2 cellular contexts compared by ENCODE assay signal in the genomic region with DNA sequence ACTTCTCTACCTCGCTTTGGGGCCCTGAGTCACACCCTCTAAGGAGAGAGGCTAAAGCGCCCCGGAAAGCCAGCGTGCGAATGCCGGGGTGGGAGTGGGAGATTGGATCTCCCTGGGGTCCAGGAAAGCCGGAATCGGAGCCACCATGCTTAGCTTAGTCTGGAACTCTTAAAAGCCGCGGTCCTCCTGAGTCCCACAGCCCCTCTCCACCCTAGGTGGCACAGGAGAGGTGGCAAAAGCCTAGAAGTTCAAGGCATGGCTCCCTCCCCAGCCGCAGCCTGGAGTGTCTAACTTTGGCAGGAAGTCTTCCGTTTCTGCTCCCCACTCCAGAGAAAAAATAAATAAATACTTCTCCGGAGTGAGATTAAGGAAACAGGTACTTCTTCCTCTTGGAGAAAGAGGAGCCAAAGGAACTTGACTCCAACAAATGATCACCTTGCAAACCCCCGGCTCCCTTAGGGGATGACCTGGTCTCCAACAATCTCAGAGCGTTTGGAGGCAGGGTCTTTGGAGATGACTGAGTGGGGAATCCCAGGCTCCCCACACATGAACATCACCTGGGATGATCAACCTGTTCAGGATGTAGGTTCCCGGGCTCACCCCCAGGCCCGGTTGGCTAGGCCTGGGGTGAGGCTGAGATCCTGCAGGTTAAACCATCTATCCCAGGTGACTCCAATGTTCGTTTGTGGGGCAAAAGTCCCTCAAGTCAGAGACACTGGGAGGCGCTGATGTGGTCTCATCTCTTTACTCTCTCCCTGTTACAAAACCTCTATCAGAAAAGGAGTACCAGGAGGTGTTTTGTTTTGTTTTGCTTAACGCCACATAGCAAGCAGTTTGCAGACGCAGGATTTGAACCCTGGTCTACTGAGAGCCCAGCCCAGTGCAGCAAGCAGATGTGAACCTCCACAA.
TF ChIP-seq lines count a peak whose summit lies in the region.

No MANE protein-coding gene starts in this region.

TF ChIP-seq in SK-N-SH, 30 proteins besides CTCF, POLR2A, EP300 and RAD21 (continued from another document):
- TF ChIP-seq, protein P1, sequence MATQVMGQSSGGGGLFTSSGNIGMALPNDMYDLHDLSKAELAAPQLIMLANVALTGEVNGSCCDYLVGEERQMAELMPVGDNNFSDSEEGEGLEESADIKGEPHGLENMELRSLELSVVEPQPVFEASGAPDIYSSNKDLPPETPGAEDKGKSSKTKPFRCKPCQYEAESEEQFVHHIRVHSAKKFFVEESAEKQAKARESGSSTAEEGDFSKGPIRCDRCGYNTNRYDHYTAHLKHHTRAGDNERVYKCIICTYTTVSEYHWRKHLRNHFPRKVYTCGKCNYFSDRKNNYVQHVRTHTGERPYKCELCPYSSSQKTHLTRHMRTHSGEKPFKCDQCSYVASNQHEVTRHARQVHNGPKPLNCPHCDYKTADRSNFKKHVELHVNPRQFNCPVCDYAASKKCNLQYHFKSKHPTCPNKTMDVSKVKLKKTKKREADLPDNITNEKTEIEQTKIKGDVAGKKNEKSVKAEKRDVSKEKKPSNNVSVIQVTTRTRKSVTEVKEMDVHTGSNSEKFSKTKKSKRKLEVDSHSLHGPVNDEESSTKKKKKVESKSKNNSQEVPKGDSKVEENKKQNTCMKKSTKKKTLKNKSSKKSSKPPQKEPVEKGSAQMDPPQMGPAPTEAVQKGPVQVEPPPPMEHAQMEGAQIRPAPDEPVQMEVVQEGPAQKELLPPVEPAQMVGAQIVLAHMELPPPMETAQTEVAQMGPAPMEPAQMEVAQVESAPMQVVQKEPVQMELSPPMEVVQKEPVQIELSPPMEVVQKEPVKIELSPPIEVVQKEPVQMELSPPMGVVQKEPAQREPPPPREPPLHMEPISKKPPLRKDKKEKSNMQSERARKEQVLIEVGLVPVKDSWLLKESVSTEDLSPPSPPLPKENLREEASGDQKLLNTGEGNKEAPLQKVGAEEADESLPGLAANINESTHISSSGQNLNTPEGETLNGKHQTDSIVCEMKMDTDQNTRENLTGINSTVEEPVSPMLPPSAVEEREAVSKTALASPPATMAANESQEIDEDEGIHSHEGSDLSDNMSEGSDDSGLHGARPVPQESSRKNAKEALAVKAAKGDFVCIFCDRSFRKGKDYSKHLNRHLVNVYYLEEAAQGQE (IDR thresholded peaks at IDR 0.05; ENCODE audit: low read depth, low read length) = no peak
- TF ChIP-seq RFX5 (IDR thresholded peaks at IDR 0.05; ENCODE audit: low read length) = no peak
- TF ChIP-seq FOXJ3 (CRISPR knock-in tag; IDR thresholded peaks at IDR 0.05) = no peak
- TF ChIP-seq TCF12 (IDR thresholded peaks at IDR 0.05) = no peak

TF ChIP-seq in SK-N-SH treated with all-trans-retinoic acid at 6 μM for 48 hours, 23 proteins besides CTCF, POLR2A, EP300 and RAD21 (continued from another document):
- TF ChIP-seq PATZ1 (CRISPR knock-in tag; IDR thresholded peaks at IDR 0.05; ENCODE audit: borderline replicate concordance) (no peak), ZNF70 (CRISPR knock-in tag; IDR thresholded peaks at IDR 0.05) (no peak), TOX (CRISPR knock-in tag; IDR thresholded peaks at IDR 0.05; ENCODE audit: borderline replicate concordance) (no peak), ZC3H10 (CRISPR knock-in tag; IDR thresholded peaks at IDR 0.05) (no peak), CSDC2 (CRISPR knock-in tag; IDR thresholded peaks at IDR 0.05) (no peak)
- TF ChIP-seq, protein P2, sequence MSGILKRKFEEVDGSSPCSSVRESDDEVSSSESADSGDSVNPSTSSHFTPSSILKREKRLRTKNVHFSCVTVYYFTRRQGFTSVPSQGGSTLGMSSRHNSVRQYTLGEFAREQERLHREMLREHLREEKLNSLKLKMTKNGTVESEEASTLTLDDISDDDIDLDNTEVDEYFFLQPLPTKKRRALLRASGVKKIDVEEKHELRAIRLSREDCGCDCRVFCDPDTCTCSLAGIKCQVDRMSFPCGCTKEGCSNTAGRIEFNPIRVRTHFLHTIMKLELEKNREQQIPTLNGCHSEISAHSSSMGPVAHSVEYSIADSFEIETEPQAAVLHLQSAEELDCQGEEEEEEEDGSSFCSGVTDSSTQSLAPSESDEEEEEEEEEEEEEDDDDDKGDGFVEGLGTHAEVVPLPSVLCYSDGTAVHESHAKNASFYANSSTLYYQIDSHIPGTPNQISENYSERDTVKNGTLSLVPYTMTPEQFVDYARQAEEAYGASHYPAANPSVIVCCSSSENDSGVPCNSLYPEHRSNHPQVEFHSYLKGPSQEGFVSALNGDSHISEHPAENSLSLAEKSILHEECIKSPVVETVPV (CRISPR knock-in tag; IDR thresholded peaks at IDR 0.05) = no peak
